15 cellular contexts compared by ENCODE assay signal in the genomic region with DNA sequence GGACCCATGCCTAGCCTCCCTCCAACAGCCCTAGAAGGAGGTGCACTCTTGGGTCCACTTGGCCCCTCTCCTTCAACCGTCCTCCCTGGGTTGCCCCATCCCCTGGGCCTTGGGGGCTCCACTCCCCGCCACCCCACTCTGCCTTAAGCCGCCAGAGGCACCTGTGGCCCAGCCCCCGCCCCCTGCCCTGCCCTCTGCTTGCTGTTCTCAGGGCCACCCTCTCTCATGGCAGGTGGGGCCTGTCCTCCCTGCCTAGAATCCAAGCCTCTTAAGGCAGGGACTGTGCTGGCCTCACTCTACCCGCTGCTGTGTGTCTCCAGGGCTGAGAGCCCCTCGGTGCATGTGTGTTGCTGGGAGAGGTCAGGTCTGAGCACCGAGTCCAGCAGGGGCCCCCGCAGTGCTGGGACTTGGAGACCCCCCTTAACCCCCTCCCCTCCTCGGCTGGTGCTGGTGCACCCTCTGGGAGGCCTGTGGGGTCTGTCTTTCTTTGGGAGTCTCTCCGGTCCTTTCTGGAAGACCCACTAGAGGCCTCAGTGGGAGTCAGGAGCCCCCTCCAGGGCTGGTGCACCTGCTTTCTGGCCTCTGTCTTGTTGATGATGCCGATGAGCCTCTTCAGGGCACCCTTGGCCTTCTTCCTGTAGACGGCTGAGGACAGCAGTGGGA. TPM values are rescaled to one million over a fixed set of nuclear protein-coding genes. Genes with fewer than 3 reads are reported as not detected.
"Had no signal": no experiment of that assay in that cellular context is flagged by ENCODE, and none has a peak within 500 bp of the region (broad histone marks: within the 10 kb centered on the region; RNA-seq: fewer than 3 reads in every experiment).

No MANE protein-coding gene starts in this region.

- H3K9me3 ChIP-seq: esophagus squamous epithelium, SJCRH30, upper lobe of left lung had no signal

- H3K4me3 ChIP-seq: breast epithelium, esophagus squamous epithelium, SJCRH30, upper lobe of left lung had no signal

- H3K4me1 Mint-ChIP-seq: activated T-helper 17 cell treated with anti-CD3 and anti-CD28 coated beads, Interleukin-2, amount 50 U/mL, for 72 hours had no signal

- H3K27me3 ChIP-seq: SJCRH30, upper lobe of left lung had no signal

- H3K9me3 Mint-ChIP-seq: activated T-helper 17 cell treated with anti-CD3 and anti-CD28 coated beads, Interleukin-2, amount 50 U/mL, for 72 hours; T-helper 2 cell treated with Interferon-gamma antibody and Interleukin-4, amounts not matched to agents 5 μg/mL and 100 μg/mL, for 36 hours had no signal

- H3K4me1 ChIP-seq: breast epithelium, SJCRH30, upper lobe of left lung had no signal

- ATAC-seq: activated naive CD4-positive, alpha-beta T cell treated with anti-CD3 and anti-CD28 coated beads, Interleukin-2, amount 50 U/mL, for 72 hours; activated T-helper 17 cell treated with anti-CD3 and anti-CD28 coated beads, Interleukin-2, amount 50 U/mL, for 72 hours had no signal

- H3K36me3 Mint-ChIP-seq: activated CD4-positive, alpha-beta memory T cell treated with anti-CD3 and anti-CD28 coated beads for 36 hours; activated naive CD4-positive, alpha-beta T cell treated with anti-CD3 and anti-CD28 coated beads, Interleukin-2, amount 50 U/mL, for 72 hours had no signal

- DNase-seq: activated CD4-positive, alpha-beta memory T cell treated with anti-CD3 and anti-CD28 coated beads for 36 hours; activated CD4-positive, CD25-positive, alpha-beta regulatory T cell treated with anti-CD3 and anti-CD28 coated beads, Interleukin-2, amount 50 U/mL, for 72 hours; anterior cingulate cortex; esophagus squamous epithelium; foreskin fibroblast; mesenchymal stem cell; SJCRH30; stimulated activated CD4-positive, alpha-beta T cell treated with anti-CD3 and anti-CD28 coated beads, Interleukin-2, amount 100 ng/mL, for 24 hours; stimulated activated naive CD4-positive, alpha-beta T cell treated with Interleukin-2 at 50 U/mL for 16 hours; SW 1271 had no signal

- H3K36me3 ChIP-seq: breast epithelium, esophagus squamous epithelium, SJCRH30, upper lobe of left lung had no signal

- H3K4me3 Mint-ChIP-seq: activated CD4-positive, alpha-beta memory T cell treated with anti-CD3 and anti-CD28 coated beads for 36 hours; activated T-helper 17 cell treated with anti-CD3 and anti-CD28 coated beads, Interleukin-2, amount 50 U/mL, for 72 hours; T-helper 2 cell treated with Interferon-gamma antibody and Interleukin-4, amounts not matched to agents 5 μg/mL and 100 μg/mL, for 36 hours had no signal

- H3K27ac Mint-ChIP-seq: activated CD4-positive, alpha-beta memory T cell treated with anti-CD3 and anti-CD28 coated beads for 36 hours; activated naive CD4-positive, alpha-beta T cell treated with anti-CD3 and anti-CD28 coated beads, Interleukin-2, amount 50 U/mL, for 72 hours; activated T-helper 17 cell treated with anti-CD3 and anti-CD28 coated beads, Interleukin-2, amount 50 U/mL, for 72 hours; T-helper 2 cell treated with Interferon-gamma antibody and Interleukin-4, amounts not matched to agents 5 μg/mL and 100 μg/mL, for 36 hours had no signal

- H3K27ac ChIP-seq: breast epithelium, esophagus squamous epithelium, SJCRH30, upper lobe of left lung had no signal

RNA-seq across cellular contexts. Expression of a gene that starts 43.8 kb away (rescaled TPM):
- total RNA-seq: activated T-helper 17 cell treated with anti-CD3 and anti-CD28 coated beads, Interleukin-2, amount 50 U/mL, for 72 hours had no signal
